In the genomic region with DNA sequence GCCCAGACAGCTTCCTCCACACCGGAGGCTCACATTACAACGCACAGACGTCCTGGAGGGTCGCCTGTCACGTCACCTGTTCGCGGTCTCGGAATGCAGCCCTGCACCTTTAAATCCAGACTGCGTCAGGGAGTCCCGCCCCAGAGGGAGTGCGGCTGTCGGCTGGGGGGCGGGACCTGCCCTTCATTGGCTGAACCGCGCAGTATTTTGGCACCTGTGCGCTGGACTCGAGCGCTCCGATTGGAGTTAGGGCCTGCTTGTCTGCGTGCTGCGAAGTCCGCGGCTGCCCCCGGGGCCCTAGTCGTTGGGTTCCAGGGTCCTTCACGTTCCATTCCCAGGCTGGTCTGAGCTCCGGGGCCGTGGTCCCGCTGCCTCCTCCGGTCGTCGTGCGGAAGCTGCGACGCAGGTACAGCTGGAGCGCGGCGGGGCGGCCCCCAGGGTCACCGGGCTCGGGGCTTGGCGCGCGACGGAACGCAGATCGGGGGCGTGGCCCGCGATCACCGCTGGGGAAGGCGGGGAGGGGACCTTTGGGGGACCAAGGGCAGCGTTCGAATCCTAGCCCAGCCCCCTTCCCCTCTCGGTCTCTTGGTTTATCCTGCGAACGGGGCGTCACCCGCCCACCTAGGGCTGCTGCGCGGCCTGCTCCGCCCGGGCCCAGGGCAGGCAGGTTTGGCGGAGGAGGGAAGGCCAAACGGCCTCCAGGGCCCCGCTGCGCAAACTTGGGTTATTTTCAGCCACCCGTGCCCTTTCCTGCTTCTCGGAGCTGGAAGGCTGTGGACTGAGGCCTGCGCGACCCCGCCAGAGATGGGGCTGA, we compare ENCODE assay signal across 8 cellular contexts. TPM values are rescaled to one million over a fixed set of nuclear protein-coding genes. Genes with fewer than 3 reads are reported as not detected.
DNase-seq lines count a peak whose midpoint lies in the region; ATAC-seq, FAIRE-seq and TF ChIP-seq lines count a peak whose summit lies in the region.

Gene MIEF2 (plus strand): TSS at position 331 of the 814 bp plus-strand sequence. CDS start 2,059 bp downstream, outside the sequence.

- H3K27ac ChIP-seq in ACC112 (ENCODE audit: low read depth, low read length) (peak within 1 kb of the TSS; percentile 54), WERI-Rb-1 (peak within 1 kb of the TSS; percentile 89), smooth muscle cell (ENCODE audit: low read depth) (peak within 1 kb of the TSS; percentile 98)

- no peaks in the 10 kb centered on the region for H3K9me3 ChIP-seq in WERI-Rb-1 (ENCODE audit: severe bottlenecking)
- H3K9me3 ChIP-seq in smooth muscle cell (replicated peaks; ENCODE audit: low read depth) = no peaks in the 10 kb centered on the region

- TF ChIP-seq CTCF in WERI-Rb-1 (IDR thresholded peaks at IDR 0.05; ENCODE audit: low read depth, low read length) (no peak), bronchial epithelial cell (IDR thresholded peaks at IDR 0.05; ENCODE audit: insufficient read depth, low read length, severe bottlenecking) (no peak), smooth muscle cell (IDR thresholded peaks at IDR 0.05; ENCODE audit: borderline replicate concordance, insufficient read depth, poor library complexity, severe bottlenecking) (no peak)

- H3K4me3 ChIP-seq in ACC112 (ENCODE audit: low read depth, low read length) = peak within 1 kb of the TSS; percentile 90
- H3K4me3 ChIP-seq in WERI-Rb-1 (ENCODE audit: low read depth, low read length) = peak within 1 kb of the TSS; percentile 67
- H3K4me3 ChIP-seq in bronchial epithelial cell (ENCODE audit: low read depth, low read length) = peak within 1 kb of the TSS; percentile 85
- peak within 1 kb of the TSS; percentile 96 for H3K4me3 ChIP-seq in smooth muscle cell

- DNase-seq in NCI-H2196 treated with DMSO at 0.1 percent for 48 hours (lab: John Stamatoyannopoulos, UW; ENCODE audit: unreplicated experiment) (peak; percentile 67), WERI-Rb-1 (peak; percentile 96), bronchial epithelial cell (ENCODE audit: low read depth) (peak; percentile 93), iPS-NIHi7 (ENCODE audit: extremely low spot score) (peak; percentile 98), smooth muscle cell (lab: John Stamatoyannopoulos, UW; ENCODE audit: unreplicated experiment) (peak; percentile 68)

- peaks cover 43% of the 10 kb centered on the region for H4K20me1 ChIP-seq in smooth muscle cell (ENCODE audit: low read depth)

- ATAC-seq in GM18867 (IDR thresholded peaks at IDR 0.05; ENCODE audit: unreplicated experiment) = peak; percentile 83
- peak; percentile 69 for ATAC-seq in HG03103 (IDR thresholded peaks at IDR 0.05; ENCODE audit: low read depth, unreplicated experiment)

- no peak for FAIRE-seq in bronchial epithelial cell (lab: Jason Lieb, UNC)

- peaks cover 33% of the 10 kb centered on the region for H3K79me2 ChIP-seq in ACC112 (ENCODE audit: control insufficient read depth, insufficient read depth, low read length, unreplicated experiment)
- peaks cover 38% of the 10 kb centered on the region for H3K79me2 ChIP-seq in smooth muscle cell (ENCODE audit: low read depth)

- H3K36me3 ChIP-seq in ACC112 (ENCODE audit: insufficient read depth, low read length) = no peaks in the 10 kb centered on the region; the same call in 1 of the 2 replicates
- peaks cover 29% of the 10 kb centered on the region for H3K36me3 ChIP-seq in WERI-Rb-1
- peaks cover 32% of the 10 kb centered on the region for H3K36me3 ChIP-seq in bronchial epithelial cell (ENCODE audit: control insufficient read depth, insufficient read depth, low read length)
- H3K36me3 ChIP-seq in smooth muscle cell (ENCODE audit: low read depth) = no peaks in the 10 kb centered on the region

- H3F3A ChIP-seq in smooth muscle cell (ENCODE audit: low read depth) = peaks cover 10% of the 10 kb centered on the region

- under 1% methylated on average over 60 of the region's 72 CpGs for WGBS in smooth muscle cell (ENCODE audit: low lambda C conversion rate)

- H2AFZ ChIP-seq in ACC112 (ENCODE audit: low read length, unreplicated experiment) (peak within 1 kb of the TSS; percentile 28), smooth muscle cell (ENCODE audit: low read depth) (peak within 1 kb of the TSS; percentile 68)

- peak within 1 kb of the TSS; percentile 98 for H3K9ac ChIP-seq in smooth muscle cell (ENCODE audit: low read depth)

- H3K4me2 ChIP-seq in smooth muscle cell = peak within 1 kb of the TSS; percentile 97

- H3K27me3 ChIP-seq in ACC112 (ENCODE audit: insufficient read depth, low read length) = no peaks in the 10 kb centered on the region
- H3K27me3 ChIP-seq in WERI-Rb-1 (ENCODE audit: insufficient read depth, low read depth, severe bottlenecking) = no peaks in the 10 kb centered on the region
- no peaks in the 10 kb centered on the region for H3K27me3 ChIP-seq in bronchial epithelial cell (ENCODE audit: control insufficient read depth, insufficient read depth, low read length)
- no peaks in the 10 kb centered on the region for H3K27me3 ChIP-seq in smooth muscle cell (ENCODE audit: low read depth)

- H3K4me1 ChIP-seq in ACC112 (ENCODE audit: control insufficient read depth, insufficient read depth, low read length, unreplicated experiment) = peaks cover 30% of the 10 kb centered on the region
- H3K4me1 ChIP-seq in smooth muscle cell (ENCODE audit: low read depth) = peaks cover 19% of the 10 kb centered on the region

RNA-seq across cellular contexts. Expression of gene MIEF2, which starts in this region (rescaled TPM):
- 21.1 and 23.0 TPM in 2 replicates for total RNA-seq in bronchial epithelial cell
- 10.4 and 12.0 TPM in 2 replicates for total RNA-seq in smooth muscle cell
- 13.5 and 14.3 TPM in 2 replicates for polyA plus RNA-seq in smooth muscle cell

Comparison
In these comparisons a context has a peak if more than half of its experiments do, and no peak if none do; other contexts are left out.
1. Peak in every context shown above with its lines: DNase-seq, ATAC-seq, H3K4me3 ChIP-seq and H3K27ac ChIP-seq.